1 cellular context compared by ENCODE assay signal in genomic region chrX:153969125-153969903, GRCh38.
TF ChIP-seq lines count a peak whose summit lies in the region.

No MANE protein-coding gene starts in this region.

TF ChIP-seq in H1, 55 proteins besides CTCF, POLR2A, EP300 and RAD21:
- TF ChIP-seq TEAD4 (IDR thresholded peaks at IDR 0.05; ENCODE audit: low read depth, low read length): no peak
- TF ChIP-seq SIRT6 (IDR thresholded peaks at IDR 0.05; ENCODE audit: low read length): no peak
- TF ChIP-seq POU5F1 (IDR thresholded peaks at IDR 0.05; ENCODE audit: low read depth, low read length): no peak
- TF ChIP-seq CBX5 (IDR thresholded peaks at IDR 0.05; ENCODE audit: low read depth, low read length): no peak
- no peak for TF ChIP-seq USF2 (IDR thresholded peaks at IDR 0.05; ENCODE audit: low read length)
- no peak for TF ChIP-seq CREB1 (IDR thresholded peaks at IDR 0.05)
- no peak for TF ChIP-seq RBBP5 (IDR thresholded peaks at IDR 0.05; ENCODE audit: borderline replicate concordance, low read depth, low read length)
- TF ChIP-seq POLR2AphosphoS5 (IDR thresholded peaks at IDR 0.05; ENCODE audit: low read depth, low read length): no peak
- no peak for TF ChIP-seq SP1 (IDR thresholded peaks at IDR 0.05; ENCODE audit: low read depth, low read length)
- TF ChIP-seq SP2 (IDR thresholded peaks at IDR 0.05; ENCODE audit: low read length): no peak
- no peak for TF ChIP-seq RNF2 (IDR thresholded peaks at IDR 0.05; ENCODE audit: borderline replicate concordance, low read depth, low read length, missing control alignments, poor library complexity, severe bottlenecking)
